Comparison of ENCODE assay signal across 1 cellular context in the genomic region with DNA sequence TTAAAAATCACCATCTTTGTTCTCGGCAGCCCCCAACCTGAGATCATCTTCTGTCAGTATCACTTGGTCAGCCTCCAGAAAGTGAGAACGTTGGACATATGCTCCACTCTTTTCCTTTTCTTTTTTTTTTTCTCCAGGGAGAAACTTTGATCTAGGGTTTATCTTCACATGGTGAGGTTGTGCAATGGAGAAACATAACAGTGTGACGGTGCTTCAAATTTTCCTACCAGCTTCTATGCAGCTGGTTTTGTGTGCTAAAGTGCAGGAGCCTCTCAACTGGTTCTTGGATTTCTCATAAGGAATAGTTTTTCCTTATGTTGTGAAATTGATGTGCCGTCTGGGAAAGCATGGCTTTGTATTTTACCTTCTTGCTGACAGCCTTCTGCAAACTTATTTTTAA.
TF ChIP-seq lines count a peak whose summit lies in the region.

No MANE protein-coding gene starts in this region.

TF ChIP-seq in H1, 55 proteins besides CTCF, POLR2A, EP300 and RAD21 (continued from another document):
- TF ChIP-seq TAF7 (optimal IDR thresholded peaks at IDR 0.05; ENCODE audit: borderline replicate concordance, low read depth, low read length) (no peak), POU5F1 (IDR thresholded peaks at IDR 0.05; ENCODE audit: low read depth, low read length) (no peak), RBBP5 (IDR thresholded peaks at IDR 0.05; ENCODE audit: borderline replicate concordance, low read depth, low read length) (no peak)
